Comparison of ENCODE assay signal across 1 cellular context in the genomic region with DNA sequence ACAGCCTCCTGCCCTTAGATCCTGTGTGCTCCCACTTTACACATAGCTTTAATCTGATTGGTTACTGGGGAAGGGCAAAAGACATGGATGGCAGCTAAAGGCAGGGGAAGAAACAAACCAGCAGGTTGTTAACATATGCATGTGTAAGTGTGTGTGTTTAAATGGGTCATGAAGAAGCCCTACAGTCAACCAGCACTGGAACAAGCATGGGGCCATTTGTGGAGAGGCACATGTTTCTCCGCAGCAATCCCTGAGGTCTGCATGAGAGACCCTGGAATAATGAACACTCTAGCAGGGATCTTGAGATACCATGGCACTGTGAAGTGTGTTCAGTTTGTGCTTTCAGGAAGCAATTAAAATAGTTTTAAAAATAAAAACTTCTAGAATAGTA.
TF ChIP-seq lines count a peak whose summit lies in the region.

No MANE protein-coding gene starts in this region.

TF ChIP-seq in GM12878, 131 proteins besides CTCF, POLR2A, EP300 and RAD21 (continued from another document):
- no peak for TF ChIP-seq SKIL (IDR thresholded peaks at IDR 0.05; ENCODE audit: low read depth, poor library complexity, severe bottlenecking)
